In the genomic region with DNA sequence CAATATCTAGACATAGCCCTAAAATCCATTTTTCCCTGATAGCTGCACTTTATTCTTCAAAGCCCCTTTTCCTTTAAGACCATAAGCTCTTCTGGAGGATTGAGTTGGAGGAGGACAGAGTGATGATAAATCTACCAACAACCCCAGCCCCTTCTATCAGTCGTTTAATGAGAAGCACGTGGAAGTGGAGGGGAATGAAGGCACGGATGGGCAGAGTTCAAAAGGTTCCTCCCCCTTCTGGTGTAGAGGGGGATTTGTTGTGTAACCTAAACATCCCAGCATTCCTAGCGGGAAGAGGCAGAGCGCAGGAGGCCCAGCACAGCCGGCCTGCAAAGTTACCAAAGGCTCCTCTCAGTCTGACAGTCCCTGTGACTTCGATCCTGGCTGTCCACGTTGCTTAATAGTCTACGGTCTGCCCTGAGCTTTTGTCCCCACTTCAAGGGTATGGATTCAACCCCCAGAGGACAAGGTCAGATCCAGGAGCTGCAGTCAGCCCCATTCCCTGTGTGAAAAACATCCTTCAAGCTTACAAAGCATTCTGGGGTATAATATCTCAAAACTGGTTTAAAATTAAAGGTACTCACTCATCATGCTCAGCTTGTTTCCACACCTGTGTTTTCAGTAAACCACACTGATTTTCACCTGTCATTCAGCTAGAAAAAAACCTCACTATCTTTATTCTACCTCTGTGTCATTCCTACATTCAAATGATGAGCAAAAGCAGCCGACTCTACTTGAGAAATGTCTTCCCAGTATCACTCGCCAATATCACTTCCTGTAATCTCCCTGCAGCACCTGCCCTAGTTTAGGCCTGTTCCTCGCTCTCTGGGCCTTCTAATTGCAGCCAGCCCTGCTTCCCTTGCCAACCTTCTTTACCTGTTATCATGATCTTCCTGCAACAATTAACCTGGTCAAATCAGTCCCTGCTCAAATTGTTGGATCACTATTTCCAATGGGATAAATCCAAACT, we compare ENCODE assay signal across 1 cellular context.
A peak's percentile ranks its signal among the peaks of the same experiment; 100 is the strongest.
TF ChIP-seq lines count a peak whose summit lies in the region.

No MANE protein-coding gene starts in this region.

TF ChIP-seq in HepG2, 621 proteins besides CTCF, POLR2A, EP300 and RAD21 (continued from another document and continues in another):
- TF ChIP-seq SP5 (CRISPR knock-in tag; IDR thresholded peaks at IDR 0.05; ENCODE audit: borderline replicate concordance, low read depth) (peak; percentile 45; the same call in 1 of the 2 replicates), ZNF761 (CRISPR knock-in tag; conservative IDR thresholded peaks at IDR 0.05) (peak; percentile 87; the same call in 1 of the 2 replicates), HOXA9 (CRISPR knock-in tag; IDR thresholded peaks at IDR 0.05; ENCODE audit: borderline replicate concordance) (no peak), MED1 (CRISPR knock-in tag; IDR thresholded peaks at IDR 0.05) (peak; percentile 95), MEIS1 (CRISPR knock-in tag; IDR thresholded peaks at IDR 0.05; ENCODE audit: borderline replicate concordance) (peak; percentile 90; the same call in 1 of the 2 replicates), ZFYVE20 (CRISPR knock-in tag; IDR thresholded peaks at IDR 0.05; ENCODE audit: borderline replicate concordance, low read depth) (no peak), ZNF460 (CRISPR knock-in tag; IDR thresholded peaks at IDR 0.05; ENCODE audit: borderline replicate concordance) (peak; percentile 46; the same call in 1 of the 2 replicates), ZFY (CRISPR knock-in tag; IDR thresholded peaks at IDR 0.05) (peak; percentile 86), ZNF441 (CRISPR knock-in tag; IDR thresholded peaks at IDR 0.05; ENCODE audit: borderline replicate concordance) (peak; percentile 26), ZNF564 (CRISPR knock-in tag; IDR thresholded peaks at IDR 0.05) (no peak), ZKSCAN8 (CRISPR knock-in tag; IDR thresholded peaks at IDR 0.05; ENCODE audit: borderline replicate concordance) (peak; percentile 75; the same call in 1 of the 2 replicates), MEF2D (CRISPR knock-in tag; IDR thresholded peaks at IDR 0.05) (peak; percentile 89), SIX1 (CRISPR knock-in tag; IDR thresholded peaks at IDR 0.05; ENCODE audit: borderline replicate concordance) (no peak; the same call in 1 of the 2 replicates), GPN1 (CRISPR knock-in tag; IDR thresholded peaks at IDR 0.05; ENCODE audit: borderline replicate concordance) (no peak), RAD51 (IDR thresholded peaks at IDR 0.05; ENCODE audit: borderline replicate concordance) (no peak), ZNF550 (CRISPR knock-in tag; IDR thresholded peaks at IDR 0.05; ENCODE audit: borderline replicate concordance) (no peak), BCL6 (CRISPR knock-in tag; IDR thresholded peaks at IDR 0.05) (peak; percentile 84), ZBTB3 (CRISPR knock-in tag; IDR thresholded peaks at IDR 0.05; ENCODE audit: borderline replicate concordance, low read depth) (no peak), NONO (IDR thresholded peaks at IDR 0.05) (no peak), NONO (CRISPR knock-in tag; conservative IDR thresholded peaks at IDR 0.05) (peak; percentile 85), GTF2F1 (IDR thresholded peaks at IDR 0.05; ENCODE audit: low read length) (no peak), HNRNPUL1 (IDR thresholded peaks at IDR 0.05; ENCODE audit: low read depth, low read length) (no peak), TP53 (CRISPR knock-in tag; conservative IDR thresholded peaks at IDR 0.05) (no peak), POLR2AphosphoS5 (IDR thresholded peaks at IDR 0.05; ENCODE audit: low read depth, low read length) (peak; percentile 61; the same call in 1 of the 2 replicates), ZNF615 (CRISPR knock-in tag; IDR thresholded peaks at IDR 0.05; ENCODE audit: borderline replicate concordance) (no peak), ZNF792 (CRISPR knock-in tag; IDR thresholded peaks at IDR 0.05) (peak; percentile 75; the same call in 1 of the 2 replicates)
- TF ChIP-seq, protein P1, sequence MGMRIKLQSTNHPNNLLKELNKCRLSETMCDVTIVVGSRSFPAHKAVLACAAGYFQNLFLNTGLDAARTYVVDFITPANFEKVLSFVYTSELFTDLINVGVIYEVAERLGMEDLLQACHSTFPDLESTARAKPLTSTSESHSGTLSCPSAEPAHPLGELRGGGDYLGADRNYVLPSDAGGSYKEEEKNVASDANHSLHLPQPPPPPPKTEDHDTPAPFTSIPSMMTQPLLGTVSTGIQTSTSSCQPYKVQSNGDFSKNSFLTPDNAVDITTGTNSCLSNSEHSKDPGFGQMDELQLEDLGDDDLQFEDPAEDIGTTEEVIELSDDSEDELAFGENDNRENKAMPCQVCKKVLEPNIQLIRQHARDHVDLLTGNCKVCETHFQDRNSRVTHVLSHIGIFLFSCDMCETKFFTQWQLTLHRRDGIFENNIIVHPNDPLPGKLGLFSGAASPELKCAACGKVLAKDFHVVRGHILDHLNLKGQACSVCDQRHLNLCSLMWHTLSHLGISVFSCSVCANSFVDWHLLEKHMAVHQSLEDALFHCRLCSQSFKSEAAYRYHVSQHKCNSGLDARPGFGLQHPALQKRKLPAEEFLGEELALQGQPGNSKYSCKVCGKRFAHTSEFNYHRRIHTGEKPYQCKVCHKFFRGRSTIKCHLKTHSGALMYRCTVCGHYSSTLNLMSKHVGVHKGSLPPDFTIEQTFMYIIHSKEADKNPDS (CRISPR knock-in tag; IDR thresholded peaks at IDR 0.05) = peak; percentile 58; the same call in 1 of the 2 replicates
- TF ChIP-seq, protein P2, sequence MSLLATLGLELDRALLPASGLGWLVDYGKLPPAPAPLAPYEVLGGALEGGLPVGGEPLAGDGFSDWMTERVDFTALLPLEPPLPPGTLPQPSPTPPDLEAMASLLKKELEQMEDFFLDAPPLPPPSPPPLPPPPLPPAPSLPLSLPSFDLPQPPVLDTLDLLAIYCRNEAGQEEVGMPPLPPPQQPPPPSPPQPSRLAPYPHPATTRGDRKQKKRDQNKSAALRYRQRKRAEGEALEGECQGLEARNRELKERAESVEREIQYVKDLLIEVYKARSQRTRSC (CRISPR knock-in tag; IDR thresholded peaks at IDR 0.05; ENCODE audit: low read depth) = no peak; the same call in 1 of the 2 replicates
- TF ChIP-seq, protein P3, sequence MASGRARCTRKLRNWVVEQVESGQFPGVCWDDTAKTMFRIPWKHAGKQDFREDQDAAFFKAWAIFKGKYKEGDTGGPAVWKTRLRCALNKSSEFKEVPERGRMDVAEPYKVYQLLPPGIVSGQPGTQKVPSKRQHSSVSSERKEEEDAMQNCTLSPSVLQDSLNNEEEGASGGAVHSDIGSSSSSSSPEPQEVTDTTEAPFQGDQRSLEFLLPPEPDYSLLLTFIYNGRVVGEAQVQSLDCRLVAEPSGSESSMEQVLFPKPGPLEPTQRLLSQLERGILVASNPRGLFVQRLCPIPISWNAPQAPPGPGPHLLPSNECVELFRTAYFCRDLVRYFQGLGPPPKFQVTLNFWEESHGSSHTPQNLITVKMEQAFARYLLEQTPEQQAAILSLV (CRISPR knock-in tag; IDR thresholded peaks at IDR 0.05; ENCODE audit: borderline replicate concordance) = peak; percentile 79
- TF ChIP-seq, protein P4, sequence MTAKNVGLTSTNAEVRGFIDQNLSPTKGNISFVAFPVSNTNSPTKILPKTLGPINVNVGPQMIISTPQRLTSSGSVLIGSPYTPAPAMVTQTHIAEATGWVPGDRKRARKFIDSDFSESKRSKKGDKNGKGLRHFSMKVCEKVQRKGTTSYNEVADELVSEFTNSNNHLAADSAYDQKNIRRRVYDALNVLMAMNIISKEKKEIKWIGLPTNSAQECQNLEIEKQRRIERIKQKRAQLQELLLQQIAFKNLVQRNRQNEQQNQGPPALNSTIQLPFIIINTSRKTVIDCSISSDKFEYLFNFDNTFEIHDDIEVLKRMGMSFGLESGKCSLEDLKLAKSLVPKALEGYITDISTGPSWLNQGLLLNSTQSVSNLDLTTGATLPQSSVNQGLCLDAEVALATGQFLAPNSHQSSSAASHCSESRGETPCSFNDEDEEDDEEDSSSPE (CRISPR knock-in tag; IDR thresholded peaks at IDR 0.05) = peak; percentile 90
- TF ChIP-seq, protein P5, sequence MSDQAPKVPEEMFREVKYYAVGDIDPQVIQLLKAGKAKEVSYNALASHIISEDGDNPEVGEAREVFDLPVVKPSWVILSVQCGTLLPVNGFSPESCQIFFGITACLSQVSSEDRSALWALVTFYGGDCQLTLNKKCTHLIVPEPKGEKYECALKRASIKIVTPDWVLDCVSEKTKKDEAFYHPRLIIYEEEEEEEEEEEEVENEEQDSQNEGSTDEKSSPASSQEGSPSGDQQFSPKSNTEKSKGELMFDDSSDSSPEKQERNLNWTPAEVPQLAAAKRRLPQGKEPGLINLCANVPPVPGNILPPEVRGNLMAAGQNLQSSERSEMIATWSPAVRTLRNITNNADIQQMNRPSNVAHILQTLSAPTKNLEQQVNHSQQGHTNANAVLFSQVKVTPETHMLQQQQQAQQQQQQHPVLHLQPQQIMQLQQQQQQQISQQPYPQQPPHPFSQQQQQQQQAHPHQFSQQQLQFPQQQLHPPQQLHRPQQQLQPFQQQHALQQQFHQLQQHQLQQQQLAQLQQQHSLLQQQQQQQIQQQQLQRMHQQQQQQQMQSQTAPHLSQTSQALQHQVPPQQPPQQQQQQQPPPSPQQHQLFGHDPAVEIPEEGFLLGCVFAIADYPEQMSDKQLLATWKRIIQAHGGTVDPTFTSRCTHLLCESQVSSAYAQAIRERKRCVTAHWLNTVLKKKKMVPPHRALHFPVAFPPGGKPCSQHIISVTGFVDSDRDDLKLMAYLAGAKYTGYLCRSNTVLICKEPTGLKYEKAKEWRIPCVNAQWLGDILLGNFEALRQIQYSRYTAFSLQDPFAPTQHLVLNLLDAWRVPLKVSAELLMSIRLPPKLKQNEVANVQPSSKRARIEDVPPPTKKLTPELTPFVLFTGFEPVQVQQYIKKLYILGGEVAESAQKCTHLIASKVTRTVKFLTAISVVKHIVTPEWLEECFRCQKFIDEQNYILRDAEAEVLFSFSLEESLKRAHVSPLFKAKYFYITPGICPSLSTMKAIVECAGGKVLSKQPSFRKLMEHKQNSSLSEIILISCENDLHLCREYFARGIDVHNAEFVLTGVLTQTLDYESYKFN (CRISPR knock-in tag; conservative IDR thresholded peaks at IDR 0.05) = peak; percentile 95
- TF ChIP-seq, protein P6, sequence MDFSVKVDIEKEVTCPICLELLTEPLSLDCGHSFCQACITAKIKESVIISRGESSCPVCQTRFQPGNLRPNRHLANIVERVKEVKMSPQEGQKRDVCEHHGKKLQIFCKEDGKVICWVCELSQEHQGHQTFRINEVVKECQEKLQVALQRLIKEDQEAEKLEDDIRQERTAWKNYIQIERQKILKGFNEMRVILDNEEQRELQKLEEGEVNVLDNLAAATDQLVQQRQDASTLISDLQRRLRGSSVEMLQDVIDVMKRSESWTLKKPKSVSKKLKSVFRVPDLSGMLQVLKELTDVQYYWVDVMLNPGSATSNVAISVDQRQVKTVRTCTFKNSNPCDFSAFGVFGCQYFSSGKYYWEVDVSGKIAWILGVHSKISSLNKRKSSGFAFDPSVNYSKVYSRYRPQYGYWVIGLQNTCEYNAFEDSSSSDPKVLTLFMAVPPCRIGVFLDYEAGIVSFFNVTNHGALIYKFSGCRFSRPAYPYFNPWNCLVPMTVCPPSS (IDR thresholded peaks at IDR 0.05) = no peak
- TF ChIP-seq, protein P7, sequence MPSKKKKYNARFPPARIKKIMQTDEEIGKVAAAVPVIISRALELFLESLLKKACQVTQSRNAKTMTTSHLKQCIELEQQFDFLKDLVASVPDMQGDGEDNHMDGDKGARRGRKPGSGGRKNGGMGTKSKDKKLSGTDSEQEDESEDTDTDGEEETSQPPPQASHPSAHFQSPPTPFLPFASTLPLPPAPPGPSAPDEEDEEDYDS (CRISPR knock-in tag; IDR thresholded peaks at IDR 0.05) = peak; percentile 84
- TF ChIP-seq, protein P8, sequence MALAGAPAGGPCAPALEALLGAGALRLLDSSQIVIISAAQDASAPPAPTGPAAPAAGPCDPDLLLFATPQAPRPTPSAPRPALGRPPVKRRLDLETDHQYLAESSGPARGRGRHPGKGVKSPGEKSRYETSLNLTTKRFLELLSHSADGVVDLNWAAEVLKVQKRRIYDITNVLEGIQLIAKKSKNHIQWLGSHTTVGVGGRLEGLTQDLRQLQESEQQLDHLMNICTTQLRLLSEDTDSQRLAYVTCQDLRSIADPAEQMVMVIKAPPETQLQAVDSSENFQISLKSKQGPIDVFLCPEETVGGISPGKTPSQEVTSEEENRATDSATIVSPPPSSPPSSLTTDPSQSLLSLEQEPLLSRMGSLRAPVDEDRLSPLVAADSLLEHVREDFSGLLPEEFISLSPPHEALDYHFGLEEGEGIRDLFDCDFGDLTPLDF (CRISPR knock-in tag; IDR thresholded peaks at IDR 0.05) = no peak
- TF ChIP-seq, protein P9, sequence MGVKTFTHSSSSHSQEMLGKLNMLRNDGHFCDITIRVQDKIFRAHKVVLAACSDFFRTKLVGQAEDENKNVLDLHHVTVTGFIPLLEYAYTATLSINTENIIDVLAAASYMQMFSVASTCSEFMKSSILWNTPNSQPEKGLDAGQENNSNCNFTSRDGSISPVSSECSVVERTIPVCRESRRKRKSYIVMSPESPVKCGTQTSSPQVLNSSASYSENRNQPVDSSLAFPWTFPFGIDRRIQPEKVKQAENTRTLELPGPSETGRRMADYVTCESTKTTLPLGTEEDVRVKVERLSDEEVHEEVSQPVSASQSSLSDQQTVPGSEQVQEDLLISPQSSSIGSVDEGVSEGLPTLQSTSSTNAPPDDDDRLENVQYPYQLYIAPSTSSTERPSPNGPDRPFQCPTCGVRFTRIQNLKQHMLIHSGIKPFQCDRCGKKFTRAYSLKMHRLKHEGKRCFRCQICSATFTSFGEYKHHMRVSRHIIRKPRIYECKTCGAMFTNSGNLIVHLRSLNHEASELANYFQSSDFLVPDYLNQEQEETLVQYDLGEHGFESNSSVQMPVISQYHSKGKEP (CRISPR knock-in tag; IDR thresholded peaks at IDR 0.05) = peak; percentile 53; the same call in 1 of the 2 replicates
